In genomic region chrX:106170318-106170717, GRCh38 we compare ENCODE assay signal across 13 cellular contexts. TPM values are rescaled to one million over a fixed set of nuclear protein-coding genes. Genes with fewer than 3 reads are reported as not detected.
DNase-seq lines count a peak whose midpoint lies in the region; ATAC-seq and TF ChIP-seq lines count a peak whose summit lies in the region.
"Had no signal": no experiment of that assay in that cellular context is flagged by ENCODE, and none has a peak within 500 bp of the region (broad histone marks: within the 10 kb centered on the region; RNA-seq: fewer than 3 reads in every experiment).

No MANE protein-coding gene starts in this region.

- H3K4me1 Mint-ChIP-seq in progenitor cell of endocrine pancreas (ENCODE audit: low read depth) = peaks cover 2% of the 10 kb centered on the region
- H3K4me1 Mint-ChIP-seq: activated CD8-positive, alpha-beta memory T cell treated with anti-CD3 and anti-CD28 coated beads, Interleukin-2, amount 10 ng/mL, durations not matched to agents 7 days and 5 days had no signal

- no peak overlapping the region for H3K4me3 Mint-ChIP-seq in progenitor cell of endocrine pancreas (ENCODE audit: low read depth)
- H3K4me3 Mint-ChIP-seq: activated CD8-positive, alpha-beta memory T cell treated with anti-CD3 and anti-CD28 coated beads, Interleukin-2, amount 10 ng/mL, durations not matched to agents 7 days and 5 days had no signal

- H3K4me3 ChIP-seq in GM12875 (ENCODE audit: low read depth, low read length) (no peak overlapping the region), fibroblast of mammary gland (ENCODE audit: control insufficient read depth, low read depth, low read length) (no peak overlapping the region)
- H3K4me3 ChIP-seq: suprapubic skin had no signal

- ATAC-seq in HG03521 (IDR thresholded peaks at IDR 0.05; ENCODE audit: unreplicated experiment) = no peak
- ATAC-seq: activated CD8-positive, alpha-beta memory T cell treated with anti-CD3 and anti-CD28 coated beads, Interleukin-2, amount 10 ng/mL, durations not matched to agents 7 days and 5 days; esophagus mucosa; right cardiac atrium had no signal

- TF ChIP-seq CTCF in GM12875 (IDR thresholded peaks at IDR 0.05; ENCODE audit: borderline replicate concordance, insufficient read depth, low read depth, low read length) = peak; percentile 37; the same call in 1 of the 2 replicates
- peak; percentile 59 for TF ChIP-seq CTCF in fibroblast of mammary gland (conservative IDR thresholded peaks at IDR 0.05; ENCODE audit: control insufficient read depth, insufficient read depth, low read depth, low read length)
- TF ChIP-seq CTCF in progenitor cell of endocrine pancreas (IDR thresholded peaks at IDR 0.05; ENCODE audit: unreplicated experiment) = peak; percentile 34

- DNase-seq in OCI-M1 (lab: John Stamatoyannopoulos, UW) = peak; percentile 51
- DNase-seq in fibroblast of mammary gland (ENCODE audit: low read depth) = peak; percentile 22
- no peak for DNase-seq in progenitor cell of endocrine pancreas (ENCODE audit: low spot score, unreplicated experiment)
- DNase-seq in erythroblast (lab: John Stamatoyannopoulos, UW) = no peak
- no peak for DNase-seq in EL
- no peak for DNase-seq in dermis blood vessel endothelial cell
- DNase-seq: activated CD8-positive, alpha-beta memory T cell treated with anti-CD3 and anti-CD28 coated beads, Interleukin-2, amount 10 ng/mL, durations not matched to agents 7 days and 5 days; NCI-H446 treated with DMSO at 0.1 percent for 48 hours had no signal

- H3K27me3 Mint-ChIP-seq in progenitor cell of endocrine pancreas = no peaks in the 10 kb centered on the region
- H3K27me3 Mint-ChIP-seq: activated CD8-positive, alpha-beta memory T cell treated with anti-CD3 and anti-CD28 coated beads, Interleukin-2, amount 10 ng/mL, durations not matched to agents 7 days and 5 days had no signal

- no peak for TF ChIP-seq POLR2A in erythroblast (IDR thresholded peaks at IDR 0.05; ENCODE audit: low read length)

- H3K36me3 Mint-ChIP-seq in progenitor cell of endocrine pancreas (ENCODE audit: insufficient read depth) = no peaks in the 10 kb centered on the region
- H3K36me3 Mint-ChIP-seq: activated CD8-positive, alpha-beta memory T cell treated with anti-CD3 and anti-CD28 coated beads, Interleukin-2, amount 10 ng/mL, durations not matched to agents 7 days and 5 days had no signal

- H3K27ac Mint-ChIP-seq in progenitor cell of endocrine pancreas = no peak overlapping the region
- H3K27ac Mint-ChIP-seq: activated CD8-positive, alpha-beta memory T cell treated with anti-CD3 and anti-CD28 coated beads, Interleukin-2, amount 10 ng/mL, durations not matched to agents 7 days and 5 days had no signal

- H3K9me3 Mint-ChIP-seq in progenitor cell of endocrine pancreas (ENCODE audit: low read depth) = peaks cover 4% of the 10 kb centered on the region

RNA-seq across cellular contexts. Expression of gene PWWP3B, which starts 2.2 kb away (rescaled TPM):
- total RNA-seq in progenitor cell of endocrine pancreas = 1.4 and 1.7 TPM in 2 replicates
- total RNA-seq in dermis blood vessel endothelial cell = not detected in 2 replicates
- total RNA-seq: activated CD8-positive, alpha-beta memory T cell treated with anti-CD3 and anti-CD28 coated beads, Interleukin-2, amount 10 ng/mL, durations not matched to agents 7 days and 5 days had no signal

Comparison
In these comparisons a context has a peak if more than half of its experiments do, and no peak if none do; other contexts are left out.
1. DNase-seq: peak in OCI-M1 (single experiment) and fibroblast of mammary gland (single experiment); none in progenitor cell of endocrine pancreas (single experiment), erythroblast (0 of 2), EL (single experiment) and dermis blood vessel endothelial cell (single experiment).
2. Peak in every context shown above with its lines, with median percentiles within 50 percentile points of each other: CTCF ChIP-seq.